In genomic region chr3:194158942-194159439, GRCh38 we compare ENCODE assay signal across 19 cellular contexts. TPM values are rescaled to one million over a fixed set of nuclear protein-coding genes. Genes with fewer than 3 reads are reported as not detected.
A peak's percentile ranks its signal among the peaks of the same experiment; 100 is the strongest.
DNase-seq lines count a peak whose midpoint lies in the region; ATAC-seq and TF ChIP-seq lines count a peak whose summit lies in the region.
"Had no signal": no experiment of that assay in that cellular context is flagged by ENCODE, and none has a peak within 500 bp of the region (broad histone marks: within the 10 kb centered on the region; RNA-seq: fewer than 3 reads in every experiment).

No MANE protein-coding gene starts in this region.

- no peak overlapping the region for H3K27ac Mint-ChIP-seq in naive thymus-derived CD8-positive, alpha-beta T cell
- H3K27ac Mint-ChIP-seq: immature natural killer cell; stimulated activated naive CD8-positive, alpha-beta T cell treated with anti-CD3 and anti-CD28 coated beads, Interleukin-15, Interleukin-2, amounts not matched to agents 100 ng/mL and 50 ng/mL, for 24 hours; T-helper 1 cell treated with Interleukin-12 subunit alpha and Interleukin-12 subunit beta and Interleukin-4 antibody, amounts not matched to agents 30 μg/mL and 1 μg/mL, for 36 hours had no signal

- H3K9me2 ChIP-seq in HCT116 (ENCODE audit: insufficient read depth), result no peaks in the 10 kb centered on the region

- TF ChIP-seq POLR2A in HCT116 (IDR thresholded peaks at IDR 0.05; ENCODE audit: borderline replicate concordance, extremely low read depth, insufficient read depth, insufficient read length), result peak; percentile 38

- no peaks in the 10 kb centered on the region for H3K36me3 ChIP-seq in HCT116 (ENCODE audit: control insufficient read depth in 1 of 2, insufficient read depth in 2 of 2, low read length in 2 of 2)
- H3K36me3 ChIP-seq: BLaER1 treated with 17β-estradiol and CSF1 and Interleukin-3, amounts not matched to agents 10 nM and 100 nM; ovary had no signal

- in situ Hi-C loops in G401 (cut with HindIII; ENCODE audit: low sequenced_read_pairs), result no loop called here

- intact Hi-C loops in HCT116 (cut with micrococcal nuclease), result loop anchor here (5.0 kb wide), 1 partner anchor 138 kb away; no protein-coding TSS in a partner anchor

- ATAC-seq in HCT116 (peak; percentile 81), HG02798 (IDR thresholded peaks at IDR 0.05; ENCODE audit: poor library complexity, unreplicated experiment) (no peak)
- ATAC-seq in naive thymus-derived CD8-positive, alpha-beta T cell, result no peak
- ATAC-seq: GM12878 had no signal

- peaks cover 18 to 45% (median 28%) of the 10 kb centered on the region in 5 donors for H3K27me3 Mint-ChIP-seq in naive thymus-derived CD8-positive, alpha-beta T cell

- no peak overlapping the region for H3K9ac ChIP-seq in HCT116 (ENCODE audit: low read length)
- H3K9ac ChIP-seq: BLaER1 treated with 17β-estradiol and CSF1 and Interleukin-3, amounts not matched to agents 10 nM and 100 nM had no signal

- H3K4me3 ChIP-seq in HCT116 (replicated peaks in 1 of 2; ENCODE audit: low read depth in 1 of 2, low read length in 2 of 2), result no peak overlapping the region
- H3K4me3 ChIP-seq: BLaER1 treated with 17β-estradiol and CSF1 and Interleukin-3, amounts not matched to agents 10 nM and 100 nM; GM12878; ovary had no signal

- TF ChIP-seq RAD21 in HCT116 (IDR thresholded peaks at IDR 0.05; ENCODE audit: low read depth), result peak; percentile 12; the same call in 1 of the 2 replicates

- DNase-seq in HCT116 (ENCODE audit: low read depth, low spot score), result no peak
- DNase-seq in NCI-H2196 (lab: John Stamatoyannopoulos, UW; ENCODE audit: unreplicated experiment), result peak; percentile 49
- no peak for DNase-seq in epithelial cell of prostate (ENCODE audit: low read depth, low spot score)
- DNase-seq in renal cortical epithelial cell (ENCODE audit: low read depth), result peak; percentile 81
- no peak for DNase-seq in G401 (ENCODE audit: low spot score)
- no peak for DNase-seq in activated T-cell treated with anti-CD3 and anti-CD28 coated beads, Interleukin-2, amount 50 U/mL, for 48 hours
- DNase-seq in naive thymus-derived CD8-positive, alpha-beta T cell, result no peak
- DNase-seq: cerebellar nuclear complex, H9, immature natural killer cell, NCI-H1417, NCI-H510A treated with DMSO at 0.1 percent for 48 hours, ovary had no signal

- H3K4me3 Mint-ChIP-seq in naive thymus-derived CD8-positive, alpha-beta T cell, result no peak overlapping the region
- H3K4me3 Mint-ChIP-seq: H9; immature natural killer cell; mesothelial cell of epicardium; stimulated activated naive CD8-positive, alpha-beta T cell treated with anti-CD3 and anti-CD28 coated beads, Interleukin-15, Interleukin-2, amounts not matched to agents 100 ng/mL and 50 ng/mL, for 24 hours; T-helper 1 cell treated with Interleukin-12 subunit alpha and Interleukin-12 subunit beta and Interleukin-4 antibody, amounts not matched to agents 30 μg/mL and 1 μg/mL, for 36 hours had no signal

- no peaks in the 10 kb centered on the region for H3K79me2 ChIP-seq in HCT116 (ENCODE audit: insufficient read depth, low read length)

- peaks cover 5 to 22% of the 10 kb centered on the region in 2 experiments; a peak in 3 of 4 replicates for H3K4me1 ChIP-seq in HCT116 (ENCODE audit: control insufficient read depth in 1 of 2, insufficient read depth in 2 of 2, low read length in 2 of 2)

- H3K36me3 Mint-ChIP-seq in naive thymus-derived CD8-positive, alpha-beta T cell, result peaks cover 0 to 7% (median 0%) of the 10 kb centered on the region in 3 donors
- H3K36me3 Mint-ChIP-seq: immature natural killer cell, mesothelial cell of epicardium had no signal

- H4K20me1 ChIP-seq in HCT116 (ENCODE audit: insufficient read depth), result no peaks in the 10 kb centered on the region
- H4K20me1 ChIP-seq: BLaER1 treated with 17β-estradiol and CSF1 and Interleukin-3, amounts not matched to agents 10 nM and 100 nM had no signal

- H2AFZ ChIP-seq in HCT116 (ENCODE audit: low read depth, low read length, poor library complexity, severe bottlenecking), result no peak overlapping the region

- no peaks in the 10 kb centered on the region for H3K4me1 Mint-ChIP-seq in naive thymus-derived CD8-positive, alpha-beta T cell
- H3K4me1 Mint-ChIP-seq: immature natural killer cell had no signal

- RAD21 ChIA-PET in HCT116 (lab: Charles Lee; ENCODE audit: low non-redundant PET in 1 of 2, low total read pairs in 2 of 2, uncharacterized antibody in 2 of 2, unreplicated experiment in 2 of 2), result no interaction called here

- no peaks in the 10 kb centered on the region for H3K9me3 ChIP-seq in HCT116 (ENCODE audit: control insufficient read depth in 1 of 2, insufficient read depth in 1 of 2, low read depth in 1 of 2, low read length in 2 of 2)
- H3K9me3 ChIP-seq: ovary had no signal

- peak overlapping the region; percentile 37 for H3K4me2 ChIP-seq in HCT116 (ENCODE audit: low read length)
- H3K4me2 ChIP-seq: BLaER1 treated with 17β-estradiol and CSF1 and Interleukin-3, amounts not matched to agents 10 nM and 100 nM had no signal

- no peak for TF ChIP-seq CTCF in HCT116 (IDR thresholded peaks at IDR 0.05 in 2 of 3, conservative IDR thresholded peaks at IDR 0.05 in 1 of 3; ENCODE audit: borderline replicate concordance in 1 of 3, insufficient read depth in 1 of 3, low read depth in 2 of 3, low read length in 2 of 3)

- H3K27me3 ChIP-seq in HCT116 (ENCODE audit: insufficient read depth, low read length), result no peaks in the 10 kb centered on the region
- H3K27me3 ChIP-seq: ovary had no signal

- H3K9me3 Mint-ChIP-seq in naive thymus-derived CD8-positive, alpha-beta T cell, result peaks cover 0 to 10% (median 6%) of the 10 kb centered on the region in 9 donors

- no TSS peak for BruUV-seq in HCT116 (replicated peaks; lab: Mats Ljungman, UMichigan)

- CTCF ChIA-PET in HCT116 (lab: Charles Lee), result no interaction called here

- H3K27ac ChIP-seq in HCT116 (ENCODE audit: low read depth, low read length) (no peak overlapping the region), epithelial cell of prostate (peak overlapping the region; percentile 56)
- H3K27ac ChIP-seq: BLaER1 treated with 17β-estradiol and CSF1 and Interleukin-3, amounts not matched to agents 10 nM and 100 nM; ovary had no signal

- POLR2A ChIA-PET in HCT116 (lab: Charles Lee), result interaction anchor here (0.7 to 1.9 kb wide), 4 partner anchors 8 to 164 kb away, joined by 3 to 5 read pairs (median 4); no protein-coding TSS in a partner anchor
- POLR2A ChIA-PET in naive thymus-derived CD8-positive, alpha-beta T cell (lab: Charles Lee), result no interaction called here

TF ChIP-seq in HCT116, 20 proteins besides CTCF, POLR2A, EP300 and RAD21:
- TF ChIP-seq SRF (IDR thresholded peaks at IDR 0.05; ENCODE audit: low read depth) (no peak), MAX (IDR thresholded peaks at IDR 0.05) (peak; percentile 52; the same call in 1 of the 2 replicates), JUND (IDR thresholded peaks at IDR 0.05) (peak; percentile 40; the same call in 1 of the 2 replicates), ELF1 (IDR thresholded peaks at IDR 0.05; ENCODE audit: borderline replicate concordance, low read depth) (no peak), POLR2AphosphoS5 (IDR thresholded peaks at IDR 0.05; ENCODE audit: low read depth, low read length) (peak; percentile 47; the same call in 1 of the 2 replicates), CEBPB (IDR thresholded peaks at IDR 0.05; ENCODE audit: low read depth) (no peak), SP1 (IDR thresholded peaks at IDR 0.05; ENCODE audit: low read depth) (0 out of 2 replicates have a peak, but pooled peaks have one; percentile 42), REST (IDR thresholded peaks at IDR 0.05; ENCODE audit: low read depth) (no peak), ATF3 (IDR thresholded peaks at IDR 0.05) (no peak), TCF7L2 (IDR thresholded peaks at IDR 0.05; ENCODE audit: borderline replicate concordance, extremely low read depth, insufficient read depth, insufficient read length) (no peak), SIN3A (IDR thresholded peaks at IDR 0.05; ENCODE audit: low read depth) (no peak)

RNA-seq across cellular contexts. Expression of gene HES1, which starts 23.0 kb away (rescaled TPM):
- total RNA-seq in HCT116 (2021; ENCODE audit: unreplicated experiment), result 32.9 TPM
- polyA plus RNA-seq in HCT116 (2012), result 31.8 and 41.9 TPM in 2 replicates
- total RNA-seq in renal cortical epithelial cell, result 9.4 and 18.6 TPM in 2 replicates
- total RNA-seq in G401 (2014; rRNA removed; shearing (Covaris generic)), result 3.3 and 6.6 TPM in 2 replicates
- not detected for total RNA-seq in naive thymus-derived CD8-positive, alpha-beta T cell
- polyA plus RNA-seq in naive thymus-derived CD8-positive, alpha-beta T cell, result not detected
- polyA plus RNA-seq: immature natural killer cell had no signal

Comparison
In these comparisons a context has a peak if more than half of its experiments do, and no peak if none do; other contexts are left out.
1. DNase-seq: peak in NCI-H2196 (single experiment) and renal cortical epithelial cell (single experiment); none in HCT116 (single experiment), epithelial cell of prostate (single experiment), G401 (single experiment), activated T-cell treated with anti-CD3 and anti-CD28 coated beads, Interleukin-2, amount 50 U/mL, for 48 hours (0 of 2) and naive thymus-derived CD8-positive, alpha-beta T cell (0 of 10).